In the genomic region with DNA sequence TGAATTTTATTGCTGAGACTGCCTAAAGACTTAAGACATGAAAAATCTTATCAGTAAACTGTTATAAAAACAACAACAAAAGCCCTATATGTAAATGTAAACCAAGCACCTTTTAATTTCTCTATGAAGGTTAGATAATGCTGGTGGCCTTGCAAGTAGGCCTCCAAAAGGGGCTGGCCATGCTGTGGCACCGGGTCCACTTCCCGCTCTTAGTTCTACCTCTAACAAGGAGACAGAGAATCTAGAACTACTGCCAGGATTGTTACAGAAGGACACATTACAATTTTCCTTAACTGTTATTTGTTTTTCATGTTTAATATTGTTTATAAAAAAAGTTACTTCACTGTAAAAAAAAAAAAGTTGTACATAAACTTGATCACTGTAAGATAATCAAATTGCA, we compare ENCODE assay signal across 22 cellular contexts. TPM values are rescaled to one million over a fixed set of nuclear protein-coding genes. Genes with fewer than 3 reads are reported as not detected.
A peak's percentile ranks its signal among the peaks of the same experiment; 100 is the strongest.
DNase-seq lines count a peak whose midpoint lies in the region; ATAC-seq and TF ChIP-seq lines count a peak whose summit lies in the region.
"Had no signal": no experiment of that assay in that cellular context is flagged by ENCODE, and none has a peak within 500 bp of the region (broad histone marks: within the 10 kb centered on the region; RNA-seq: fewer than 3 reads in every experiment).

No MANE protein-coding gene starts in this region.

- H3K4me3 ChIP-seq in CD4-positive, CD25-positive, alpha-beta regulatory T cell (ENCODE audit: low read depth, low read length) = no peak overlapping the region
- H3K4me3 ChIP-seq in LNCaP clone FGC (ENCODE audit: low read depth, low read length) (no peak overlapping the region), mesendoderm (ENCODE audit: low read length) (no peak overlapping the region)
- H3K4me3 ChIP-seq: MG63, SJSA1 had no signal

- peaks cover 8% of the 10 kb centered on the region for H3K4me1 Mint-ChIP-seq in activated T-cell treated with anti-CD3 and anti-CD28 coated beads, Interleukin-2, amount 50 U/mL, for 24 hours (ENCODE audit: low read depth)
- H3K4me1 Mint-ChIP-seq in activated T-cell treated with anti-CD3 and anti-CD28 coated beads, Interleukin-2, amount 50 U/mL, for 4 hours (ENCODE audit: low read depth) = peaks cover 2% of the 10 kb centered on the region
- H3K4me1 Mint-ChIP-seq in CD4-positive, CD25-positive, alpha-beta regulatory T cell = peaks cover 4 to 19% (median 12%) of the 10 kb centered on the region in 4 donors
- H3K4me1 Mint-ChIP-seq: IgD-negative memory B cell had no signal

- no peak overlapping the region for H3K23ac ChIP-seq in mesendoderm (ENCODE audit: low read length)

- DNase-seq in activated T-cell treated with anti-CD3 and anti-CD28 coated beads, Interleukin-2, amount 50 U/mL, for 24 hours = no peak
- no peak for DNase-seq in activated T-cell treated with anti-CD3 and anti-CD28 coated beads, Interleukin-2, amount 50 U/mL, for 4 hours
- DNase-seq in CD4-positive, CD25-positive, alpha-beta regulatory T cell = no peak
- DNase-seq in LNCaP clone FGC (ENCODE audit: low read depth) = peak; percentile 33
- peak; percentile 11 for DNase-seq in mesendoderm
- DNase-seq in activated CD4-positive, CD25-positive, alpha-beta regulatory T cell treated with anti-CD3 and anti-CD28 coated beads, Interleukin-2, amount 50 U/mL, for 72 hours = no peak
- DNase-seq in GM19240 (ENCODE audit: insufficient read length, low spot score) = no peak
- no peak for DNase-seq in activated CD4-positive, alpha-beta T cell treated with anti-CD3 and anti-CD28 coated beads for 4 hours
- DNase-seq: COR-L47, DMS79, GOT3, HCEC 1CT, Karpas-422, MG63, NCI-H1417, NCI-H187, NCI-H446, NCI-H526 had no signal

- no peaks in the 10 kb centered on the region for H3K27me3 ChIP-seq in CD4-positive, CD25-positive, alpha-beta regulatory T cell (ENCODE audit: control insufficient read depth, insufficient read depth, low read length)
- no peaks in the 10 kb centered on the region for H3K27me3 ChIP-seq in mesendoderm (ENCODE audit: insufficient read depth, low read length, poor library complexity)
- H3K27me3 ChIP-seq: MG63, SJSA1 had no signal

- H3K18ac ChIP-seq in mesendoderm (ENCODE audit: low read length) = no peak overlapping the region

- H3K79me2 ChIP-seq in mesendoderm (ENCODE audit: control insufficient read depth, insufficient read depth, low read length) = no peaks in the 10 kb centered on the region

- no peak overlapping the region for H3K56ac ChIP-seq in mesendoderm (ENCODE audit: low read length)

- H2AK5ac ChIP-seq in mesendoderm (ENCODE audit: low read length) = no peak overlapping the region

- H3K4me3 Mint-ChIP-seq in activated T-cell treated with anti-CD3 and anti-CD28 coated beads, Interleukin-2, amount 50 U/mL, for 24 hours = no peak overlapping the region
- no peak overlapping the region for H3K4me3 Mint-ChIP-seq in activated T-cell treated with anti-CD3 and anti-CD28 coated beads, Interleukin-2, amount 50 U/mL, for 4 hours
- no peak overlapping the region for H3K4me3 Mint-ChIP-seq in CD4-positive, CD25-positive, alpha-beta regulatory T cell
- H3K4me3 Mint-ChIP-seq: IgD-negative memory B cell had no signal

- H3K36me3 Mint-ChIP-seq in activated T-cell treated with anti-CD3 and anti-CD28 coated beads, Interleukin-2, amount 50 U/mL, for 24 hours (ENCODE audit: low read depth) = peaks cover 87% of the 10 kb centered on the region
- peaks cover 31% of the 10 kb centered on the region for H3K36me3 Mint-ChIP-seq in activated T-cell treated with anti-CD3 and anti-CD28 coated beads, Interleukin-2, amount 50 U/mL, for 4 hours (ENCODE audit: insufficient read depth)
- H3K36me3 Mint-ChIP-seq in CD4-positive, CD25-positive, alpha-beta regulatory T cell = peaks cover 41% of the 10 kb centered on the region

- no peaks in the 10 kb centered on the region for H3K9me3 ChIP-seq in CD4-positive, CD25-positive, alpha-beta regulatory T cell (ENCODE audit: control insufficient read depth in 2 of 2, low read length in 2 of 2)
- H3K9me3 ChIP-seq: MG63, SJSA1 had no signal

- no peak overlapping the region for H3K4ac ChIP-seq in mesendoderm (ENCODE audit: low read depth, low read length)

- no peak overlapping the region for H3K4me2 ChIP-seq in mesendoderm (ENCODE audit: low read length)

- no peak overlapping the region for H2BK5ac ChIP-seq in mesendoderm (ENCODE audit: low read length)

- H3K27ac Mint-ChIP-seq in activated T-cell treated with anti-CD3 and anti-CD28 coated beads, Interleukin-2, amount 50 U/mL, for 24 hours = peak overlapping the region; percentile 52
- H3K27ac Mint-ChIP-seq in CD4-positive, CD25-positive, alpha-beta regulatory T cell = peak overlapping the region in 2 of 3 donors; percentile 71 to 75

- H4K8ac ChIP-seq in mesendoderm (ENCODE audit: low read depth, low read length) = no peak overlapping the region

- H2BK120ac ChIP-seq in mesendoderm (ENCODE audit: low read depth, low read length) = no peak overlapping the region

- no peak overlapping the region for H2BK15ac ChIP-seq in mesendoderm (replicated peaks; ENCODE audit: low read depth)

- ATAC-seq in activated T-cell treated with anti-CD3 and anti-CD28 coated beads, Interleukin-2, amount 50 U/mL, for 4 hours = no peak
- ATAC-seq in CD4-positive, CD25-positive, alpha-beta regulatory T cell (ENCODE audit: low read depth in 2 of 2) = no peak
- ATAC-seq: Right ventricle myocardium inferior had no signal

- no peaks in the 10 kb centered on the region for H3K27me3 Mint-ChIP-seq in activated T-cell treated with anti-CD3 and anti-CD28 coated beads, Interleukin-2, amount 50 U/mL, for 24 hours
- H3K27me3 Mint-ChIP-seq in activated T-cell treated with anti-CD3 and anti-CD28 coated beads, Interleukin-2, amount 50 U/mL, for 4 hours (ENCODE audit: low read depth) = no peaks in the 10 kb centered on the region
- no peaks in the 10 kb centered on the region for H3K27me3 Mint-ChIP-seq in CD4-positive, CD25-positive, alpha-beta regulatory T cell
- H3K27me3 Mint-ChIP-seq: IgD-negative memory B cell had no signal

- H3K4me1 ChIP-seq in CD4-positive, CD25-positive, alpha-beta regulatory T cell (ENCODE audit: control insufficient read depth, insufficient read depth, low read length, poor library complexity, severe bottlenecking) = no peaks in the 10 kb centered on the region
- peaks cover 2% of the 10 kb centered on the region for H3K4me1 ChIP-seq in mesendoderm (ENCODE audit: control insufficient read depth, low read depth, low read length)
- H3K4me1 ChIP-seq: SJSA1 had no signal

- H3K9me3 Mint-ChIP-seq in activated T-cell treated with anti-CD3 and anti-CD28 coated beads, Interleukin-2, amount 50 U/mL, for 24 hours = no peaks in the 10 kb centered on the region
- no peaks in the 10 kb centered on the region for H3K9me3 Mint-ChIP-seq in activated T-cell treated with anti-CD3 and anti-CD28 coated beads, Interleukin-2, amount 50 U/mL, for 4 hours
- no peaks in the 10 kb centered on the region for H3K9me3 Mint-ChIP-seq in CD4-positive, CD25-positive, alpha-beta regulatory T cell
- H3K9me3 Mint-ChIP-seq: IgD-negative memory B cell had no signal

- WGBS in mesendoderm (ENCODE audit: extremely low coverage, insufficient coverage, low lambda C conversion rate) = no CpG with 5 or more reads among the region's 2 CpGs

- peaks cover 3% of the 10 kb centered on the region for H3K79me1 ChIP-seq in mesendoderm (ENCODE audit: low read length)

- peak overlapping the region; percentile 7 for H3K27ac ChIP-seq in CD4-positive, CD25-positive, alpha-beta regulatory T cell (ENCODE audit: insufficient read depth, low read length, poor library complexity, severe bottlenecking)
- H3K27ac ChIP-seq in mesendoderm (ENCODE audit: low read depth, low read length) = no peak overlapping the region
- H3K27ac ChIP-seq: C4-2B, SJSA1 had no signal

- H3K9ac ChIP-seq in mesendoderm (ENCODE audit: low read length) = no peak overlapping the region

- no peak for TF ChIP-seq CTCF in LNCaP clone FGC (IDR thresholded peaks at IDR 0.05; ENCODE audit: control insufficient read depth, extremely low read depth, insufficient read depth)

- H4K5ac ChIP-seq in mesendoderm (ENCODE audit: low read length) = no peak overlapping the region

- H3K36me3 ChIP-seq in CD4-positive, CD25-positive, alpha-beta regulatory T cell (ENCODE audit: control insufficient read depth, insufficient read depth, low read length) = peaks cover 84% of the 10 kb centered on the region
- peaks cover 5% of the 10 kb centered on the region for H3K36me3 ChIP-seq in mesendoderm (ENCODE audit: control insufficient read depth, insufficient read depth, low read length)

RNA-seq across cellular contexts. Expression of a gene that starts 49.0 kb away (rescaled TPM):
- total RNA-seq in activated T-cell treated with anti-CD3 and anti-CD28 coated beads, Interleukin-2, amount 50 U/mL, for 4 hours = 10 to 100 TPM; 46.1 to 48.6 (median 47.7) TPM
- 118 TPM for total RNA-seq in CD4-positive, CD25-positive, alpha-beta regulatory T cell
- 100 to 1,000 TPM; 200 to 279 (median 220) TPM for polyA plus RNA-seq in CD4-positive, CD25-positive, alpha-beta regulatory T cell
- 361 TPM for polyA plus RNA-seq in mesendoderm (2013, experiment 1 of 2)
- 376 TPM for polyA plus RNA-seq in mesendoderm (2013, experiment 2 of 2)

Comparison
In these comparisons a context has a peak if more than half of its experiments do, and no peak if none do; other contexts are left out.
1. DNase-seq: peak in LNCaP clone FGC (single experiment) and mesendoderm (single experiment); none in activated T-cell treated with anti-CD3 and anti-CD28 coated beads, Interleukin-2, amount 50 U/mL, for 24 hours (single experiment), activated T-cell treated with anti-CD3 and anti-CD28 coated beads, Interleukin-2, amount 50 U/mL, for 4 hours (single experiment), CD4-positive, CD25-positive, alpha-beta regulatory T cell (0 of 3), activated CD4-positive, CD25-positive, alpha-beta regulatory T cell treated with anti-CD3 and anti-CD28 coated beads, Interleukin-2, amount 50 U/mL, for 72 hours (single experiment), GM19240 (single experiment) and activated CD4-positive, alpha-beta T cell treated with anti-CD3 and anti-CD28 coated beads for 4 hours (0 of 2).